In the genomic region with DNA sequence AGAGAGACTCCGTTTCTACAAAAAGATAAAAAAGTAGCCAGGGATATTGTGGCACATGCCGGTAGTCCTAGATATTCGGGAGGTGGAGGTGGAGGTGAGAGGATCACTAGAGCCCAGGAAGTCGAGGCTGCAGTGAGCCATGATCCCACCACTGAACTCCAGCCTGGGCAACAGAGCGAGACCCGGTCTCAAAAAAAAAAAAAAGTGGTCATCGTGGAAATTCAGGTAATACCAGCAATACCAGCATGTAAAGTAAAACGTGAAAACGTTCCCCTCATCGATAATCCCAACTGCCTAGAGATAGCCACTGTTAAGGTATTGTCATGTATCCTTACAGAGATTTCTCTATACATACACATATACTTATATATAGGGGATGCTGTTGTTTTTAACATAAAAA, we compare ENCODE assay signal across 11 cellular contexts. TPM values are rescaled to one million over a fixed set of nuclear protein-coding genes. Genes with fewer than 3 reads are reported as not detected.
DNase-seq lines count a peak whose midpoint lies in the region; ATAC-seq, FAIRE-seq and TF ChIP-seq lines count a peak whose summit lies in the region.
"Had no signal": no experiment of that assay in that cellular context is flagged by ENCODE, and none has a peak within 500 bp of the region (broad histone marks: within the 10 kb centered on the region; RNA-seq: fewer than 3 reads in every experiment).

No MANE protein-coding gene starts in this region.

- H3K9me3 ChIP-seq in heart right ventricle (peaks cover 0 to 9% (median 0%) of the 10 kb centered on the region in 11 donors), right cardiac atrium (ENCODE audit: control insufficient read depth, low read length) (no peaks in the 10 kb centered on the region), keratinocyte (ENCODE audit: control insufficient read depth, low read depth, low read length) (no peaks in the 10 kb centered on the region), tibial artery (no peaks in the 10 kb centered on the region)

- H2AFZ ChIP-seq in keratinocyte (ENCODE audit: control insufficient read depth, low read length) = no peak overlapping the region

- ATAC-seq in heart right ventricle (no peak), right cardiac atrium (no peak)

- no peaks in the 10 kb centered on the region for H3K27me3 ChIP-seq in heart right ventricle
- H3K27me3 ChIP-seq in right cardiac atrium (ENCODE audit: control insufficient read depth, insufficient read depth) = no peaks in the 10 kb centered on the region
- no peaks in the 10 kb centered on the region for H3K27me3 ChIP-seq in keratinocyte (ENCODE audit: control insufficient read depth, extremely low read depth, insufficient read depth, low read length)
- no peaks in the 10 kb centered on the region for H3K27me3 ChIP-seq in tibial artery

- FAIRE-seq in keratinocyte (lab: Jason Lieb, UNC) = no peak
- no peak for FAIRE-seq in RCC 7860 (lab: Jason Lieb, UNC)
- FAIRE-seq: HTR-8/SVneo had no signal

- peaks cover 17% of the 10 kb centered on the region for H3K36me3 Mint-ChIP-seq in activated CD4-positive, alpha-beta memory T cell treated with anti-CD3 and anti-CD28 coated beads, Interleukin-2, amount 10 ng/mL, durations not matched to agents 7 days and 5 days (ENCODE audit: low read depth)

- intact Hi-C loops in heart right ventricle (cut with DNase I) = loop anchor here in 2 of 10 donors (10.0 kb wide), 2 partner anchors 109 to 211 kb away; partner anchors contain the start of genes ATRX (in 1 of the 2) and PGK1 (in 1 of the 2)
- intact Hi-C loops in right cardiac atrium (cut with DNase I) = loop anchor here in 1 of 4 donors (10.0 kb wide), 1 partner anchor 109 kb away; the partner anchor contains the start of gene ATRX
- intact Hi-C loops in tibial artery (cut with DNase I; ENCODE audit: low total_unique reads) = no loop called here

- H3K27ac ChIP-seq in heart right ventricle (peak overlapping the region in 1 of 10 donors; percentile 91), right cardiac atrium (ENCODE audit: low read length) (no peak overlapping the region), keratinocyte (ENCODE audit: control insufficient read depth, insufficient read depth, low read length) (no peak overlapping the region), tibial artery (no peak overlapping the region)

- POLR2A ChIA-PET in activated CD4-positive, alpha-beta memory T cell treated with anti-CD3 and anti-CD28 coated beads, Interleukin-2, amount 10 ng/mL, durations not matched to agents 7 days and 5 days (lab: Charles Lee) = interaction anchor here (1.8 to 3.5 kb wide), 4 partner anchors 19 to 211 kb away, joined by 3 to 27 read pairs (median 9); partner anchors contain the start of gene PGK1

- H3K36me3 ChIP-seq in heart right ventricle = no peaks in the 10 kb centered on the region
- H3K36me3 ChIP-seq in keratinocyte (ENCODE audit: control insufficient read depth in 2 of 2, extremely low read depth in 1 of 2, insufficient read depth in 2 of 2, low read length in 2 of 2) = no peaks in the 10 kb centered on the region
- no peaks in the 10 kb centered on the region for H3K36me3 ChIP-seq in tibial artery

- H3K4me1 ChIP-seq in heart right ventricle (peaks cover 0 to 34% (median 3%) of the 10 kb centered on the region in 9 donors), right cardiac atrium (ENCODE audit: control insufficient read depth, insufficient read depth, low read length) (no peaks in the 10 kb centered on the region), keratinocyte (ENCODE audit: control insufficient read depth, extremely low read depth, insufficient read depth, low read length) (no peaks in the 10 kb centered on the region), tibial artery (peaks cover 0 to 29% (median 0%) of the 10 kb centered on the region in 4 donors)

- DNase-seq in heart right ventricle = no peak
- DNase-seq in right cardiac atrium = no peak
- no peak for DNase-seq in activated CD4-positive, alpha-beta memory T cell treated with anti-CD3 and anti-CD28 coated beads, Interleukin-2, amount 10 ng/mL, durations not matched to agents 7 days and 5 days
- DNase-seq in keratinocyte (ENCODE audit: low read depth, low spot score) = no peak
- DNase-seq in tibial artery = no peak
- DNase-seq in GM20000 (ENCODE audit: low spot score) = no peak
- DNase-seq in NCI-H774 (lab: John Stamatoyannopoulos, UW) = no peak
- DNase-seq in RCC 7860 (ENCODE audit: low spot score) = no peak
- DNase-seq: activated CD4-positive, CD25-positive, alpha-beta regulatory T cell; NCI-H524 had no signal

- no peaks in the 10 kb centered on the region for H3K9me1 ChIP-seq in keratinocyte (ENCODE audit: control insufficient read depth, extremely low read depth, insufficient read depth, low read length)

- peaks cover 50% of the 10 kb centered on the region for H3K79me2 ChIP-seq in keratinocyte (ENCODE audit: control insufficient read depth, insufficient read depth, low read length)

- no peak overlapping the region for H3K27ac Mint-ChIP-seq in activated CD4-positive, alpha-beta memory T cell treated with anti-CD3 and anti-CD28 coated beads, Interleukin-2, amount 10 ng/mL, durations not matched to agents 7 days and 5 days

- H4K20me1 ChIP-seq in keratinocyte (ENCODE audit: control insufficient read depth, extremely low read depth, insufficient read depth, low read length) = no peaks in the 10 kb centered on the region

- H3K9ac ChIP-seq in keratinocyte (ENCODE audit: control insufficient read depth, extremely low read depth, insufficient read depth, low read length) = no peak overlapping the region

- CTCF ChIA-PET in activated CD4-positive, alpha-beta memory T cell treated with anti-CD3 and anti-CD28 coated beads, Interleukin-2, amount 10 ng/mL, durations not matched to agents 7 days and 5 days (lab: Charles Lee) = no interaction called here

- H3K4me3 ChIP-seq in heart right ventricle (peak overlapping the region in 8 of 10 donors; percentile 35 to 79 (median 74)), right cardiac atrium (ENCODE audit: low read length) (no peak overlapping the region), keratinocyte (ENCODE audit: control insufficient read depth in 2 of 3, extremely low read depth in 1 of 3, insufficient read depth in 2 of 3, low read depth in 1 of 3, low read length in 3 of 3) (peak overlapping the region in 2 of 3 experiments; percentile 72 to 81), tibial artery (peak overlapping the region; percentile 71 to 73)

- TF ChIP-seq CTCF in heart right ventricle (IDR thresholded peaks at IDR 0.05) (no peak), keratinocyte (optimal IDR thresholded peaks at IDR 0.05 in 1 of 3, IDR thresholded peaks at IDR 0.05 in 1 of 3, conservative IDR thresholded peaks at IDR 0.05 in 1 of 3; ENCODE audit: extremely low read depth in 1 of 3, insufficient read depth in 2 of 3, low read length in 3 of 3) (no peak), tibial artery (IDR thresholded peaks at IDR 0.05) (no peak), GM20000 (IDR thresholded peaks at IDR 0.05; ENCODE audit: extremely low read depth, missing control alignments) (no peak)

- peak overlapping the region; percentile 73 for H3K4me2 ChIP-seq in keratinocyte (ENCODE audit: control insufficient read depth, extremely low read depth, insufficient read depth, low read depth, low read length)

- WGBS in heart right ventricle, 2 donors = 58 to 65% methylated on average over 10 of the region's 10 CpGs
- 75% methylated on average over 10 of the region's 10 CpGs for WGBS in right cardiac atrium

- dilution Hi-C loops in keratinocyte (cut with MboI; ENCODE audit: extremely low pct_ligation_motif_present, low sequenced_read_pairs) = no loop called here

- peak overlapping the region; percentile 98 for H3K4me3 Mint-ChIP-seq in activated CD4-positive, alpha-beta memory T cell treated with anti-CD3 and anti-CD28 coated beads, Interleukin-2, amount 10 ng/mL, durations not matched to agents 7 days and 5 days

- peaks cover 25% of the 10 kb centered on the region for H3K4me1 Mint-ChIP-seq in activated CD4-positive, alpha-beta memory T cell treated with anti-CD3 and anti-CD28 coated beads, Interleukin-2, amount 10 ng/mL, durations not matched to agents 7 days and 5 days

- no peaks in the 10 kb centered on the region for H3K27me3 Mint-ChIP-seq in activated CD4-positive, alpha-beta memory T cell treated with anti-CD3 and anti-CD28 coated beads, Interleukin-2, amount 10 ng/mL, durations not matched to agents 7 days and 5 days

- no peaks in the 10 kb centered on the region for H3K9me3 Mint-ChIP-seq in activated CD4-positive, alpha-beta memory T cell treated with anti-CD3 and anti-CD28 coated beads, Interleukin-2, amount 10 ng/mL, durations not matched to agents 7 days and 5 days

RNA-seq across cellular contexts. Expression of gene MAGT1, which starts 1.5 kb away (rescaled TPM):
- total RNA-seq in heart right ventricle = 10 to 100 TPM; 45.1 to 72.7 (median 52.8) TPM
- polyA plus RNA-seq in heart right ventricle = 10 to 100 TPM; 15.7 to 45.4 TPM
- 10 to 100 TPM; 47.1 to 66.4 (median 59.6) TPM for total RNA-seq in right cardiac atrium
- 31.1 TPM for polyA plus RNA-seq in right cardiac atrium
- 10 to 100 TPM; 56.3 to 57.6 TPM for total RNA-seq in activated CD4-positive, alpha-beta memory T cell treated with anti-CD3 and anti-CD28 coated beads, Interleukin-2, amount 10 ng/mL, durations not matched to agents 7 days and 5 days
- polyA plus RNA-seq in keratinocyte = 43.8 to 68.4 TPM (median 55.4 TPM) in 3 replicates
- 14.6 TPM for polyA plus RNA-seq in keratinocyte (2011; ENCODE audit: low read depth)
- polyA plus RNA-seq in keratinocyte (2011; cell fraction: cytosol; rRNA removed) = 10.6 and 19.1 TPM in 2 replicates
- 47.5 and 60.9 TPM in 2 replicates for polyA plus RNA-seq in keratinocyte (2011; cell fraction: nucleus; rRNA removed)
- polyA plus RNA-seq in keratinocyte (2012; ENCODE audit: low replicate concordance) = 30.5 and 55.8 TPM in 2 replicates
- 28.0 to 94.2 TPM (median 63.6 TPM) in 3 replicates for polyA minus RNA-seq in keratinocyte
- 19.8 TPM for polyA minus RNA-seq in keratinocyte (2011; cell fraction: cytosol; rRNA and poly(A)+ RNA removed)
- polyA minus RNA-seq in keratinocyte (2011; cell fraction: nucleus; rRNA and poly(A)+ RNA removed) = 63.2 and 119 TPM in 2 replicates

RNA-seq across cellular contexts. Expression of gene COX7B, which starts 5.6 kb away (rescaled TPM):
- 1,000 to 10,000 TPM in 9 of 10 donors, 100 to 1,000 TPM in 1; 915 to 1,917 (median 1,407) TPM for total RNA-seq in heart right ventricle
- polyA plus RNA-seq in heart right ventricle = 1,000 to 10,000 TPM; 3,138 to 7,586 TPM
- total RNA-seq in right cardiac atrium = 1,000 to 10,000 TPM; 1,046 to 1,477 (median 1,227) TPM
- 5,401 TPM for polyA plus RNA-seq in right cardiac atrium
- 100 to 1,000 TPM; 227 to 250 TPM for total RNA-seq in activated CD4-positive, alpha-beta memory T cell treated with anti-CD3 and anti-CD28 coated beads, Interleukin-2, amount 10 ng/mL, durations not matched to agents 7 days and 5 days
- 684 to 1,116 TPM (median 1,019 TPM) in 3 replicates for polyA plus RNA-seq in keratinocyte
- 260 TPM for polyA plus RNA-seq in keratinocyte (2011; ENCODE audit: low read depth)
- 919 and 1,724 TPM in 2 replicates for polyA plus RNA-seq in keratinocyte (2011; cell fraction: cytosol; rRNA removed)
- 430 and 523 TPM in 2 replicates for polyA plus RNA-seq in keratinocyte (2011; cell fraction: nucleus; rRNA removed)
- polyA plus RNA-seq in keratinocyte (2012; ENCODE audit: low replicate concordance) = 497 and 617 TPM in 2 replicates
- 65.4 to 272 TPM (median 235 TPM) in 3 replicates for polyA minus RNA-seq in keratinocyte
- 130 TPM for polyA minus RNA-seq in keratinocyte (2011; cell fraction: cytosol; rRNA and poly(A)+ RNA removed)
- 33.0 and 48.7 TPM in 2 replicates for polyA minus RNA-seq in keratinocyte (2011; cell fraction: nucleus; rRNA and poly(A)+ RNA removed)

RNA-seq across cellular contexts. Expression of gene ATP7A, which starts 16.8 kb away (rescaled TPM):
- 1 to 10 TPM; 4.9 to 7.6 (median 6.5) TPM for total RNA-seq in heart right ventricle
- 1 to 10 TPM; 1.3 to 1.9 TPM for polyA plus RNA-seq in heart right ventricle
- 10 to 100 TPM in 1 of 4 donors, 1 to 10 TPM in 3; 6.7 to 11.5 (median 7.8) TPM for total RNA-seq in right cardiac atrium
- polyA plus RNA-seq in right cardiac atrium = 1.6 TPM
- 10 to 100 TPM; 12.6 to 13.3 TPM for total RNA-seq in activated CD4-positive, alpha-beta memory T cell treated with anti-CD3 and anti-CD28 coated beads, Interleukin-2, amount 10 ng/mL, durations not matched to agents 7 days and 5 days
- 2.5 to 4.0 TPM (median 3.3 TPM) in 3 replicates for polyA plus RNA-seq in keratinocyte
- 6.0 TPM for polyA plus RNA-seq in keratinocyte (2011; ENCODE audit: low read depth)
- polyA plus RNA-seq in keratinocyte (2011; cell fraction: cytosol; rRNA removed) = 0.55 and 1.3 TPM in 2 replicates
- 4.6 and 6.0 TPM in 2 replicates for polyA plus RNA-seq in keratinocyte (2011; cell fraction: nucleus; rRNA removed)
- 2.9 and 3.7 TPM in 2 replicates for polyA plus RNA-seq in keratinocyte (2012; ENCODE audit: low replicate concordance)
- 1.6 to 11.5 TPM (median 8.6 TPM) in 3 replicates for polyA minus RNA-seq in keratinocyte
- polyA minus RNA-seq in keratinocyte (2011; cell fraction: cytosol; rRNA and poly(A)+ RNA removed) = 2.1 TPM
- 12.8 and 26.0 TPM in 2 replicates for polyA minus RNA-seq in keratinocyte (2011; cell fraction: nucleus; rRNA and poly(A)+ RNA removed)
